Comparison of ENCODE assay signal across 8 cellular contexts in the genomic region with DNA sequence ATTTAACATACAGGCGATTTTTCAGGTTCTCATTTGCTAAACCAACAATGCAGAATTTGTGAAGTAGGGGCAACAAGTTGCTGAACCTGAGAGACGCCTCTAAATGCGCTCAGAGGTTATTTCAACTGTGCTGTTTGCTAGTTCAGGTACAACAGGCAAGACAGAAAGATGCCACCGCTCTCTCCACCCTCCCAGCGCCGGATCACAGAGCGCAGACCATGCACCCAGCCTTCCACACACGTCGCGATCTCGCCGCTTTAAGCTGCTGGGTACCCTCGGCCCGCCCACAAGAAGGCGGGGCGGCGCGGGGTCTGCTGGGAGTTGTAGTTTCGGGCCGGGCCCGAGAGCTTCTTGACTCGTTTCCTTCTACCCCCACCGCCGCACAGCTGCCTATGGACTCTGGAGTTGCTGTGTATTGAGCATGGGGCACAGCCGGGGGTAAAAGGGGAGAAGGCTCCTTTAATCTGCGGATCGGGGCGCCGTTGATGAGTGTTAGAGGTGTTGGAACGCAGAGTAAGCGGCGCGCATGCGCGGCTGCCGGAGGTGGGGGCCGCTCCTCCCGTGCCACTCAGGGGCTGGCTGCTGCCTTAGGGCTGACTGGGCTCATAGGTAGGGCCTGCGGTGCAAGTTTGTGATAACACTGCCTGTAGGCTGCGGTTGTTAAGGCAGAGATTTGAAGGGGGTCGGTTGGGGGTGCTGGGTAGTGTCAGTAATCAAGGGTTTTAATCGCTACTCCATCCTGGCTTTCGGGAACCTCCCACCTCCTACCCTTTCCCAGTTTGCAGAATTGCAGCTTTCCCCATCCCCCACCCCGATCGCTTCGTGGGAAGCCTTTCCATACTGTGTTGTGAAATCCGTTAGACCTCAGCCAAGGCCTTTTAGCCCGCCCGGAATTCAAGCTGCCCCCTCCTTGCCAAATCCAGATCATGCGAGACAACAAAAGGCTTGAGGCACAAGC. TPM values are rescaled to one million over a fixed set of nuclear protein-coding genes. Genes with fewer than 3 reads are reported as not detected.
DNase-seq lines count a peak whose midpoint lies in the region; ATAC-seq and TF ChIP-seq lines count a peak whose summit lies in the region.

No MANE protein-coding gene starts in this region.

- no peaks in the 10 kb centered on the region for H3K9me3 ChIP-seq in cardiac muscle cell (ENCODE audit: low read depth)
- H3K9me3 ChIP-seq in trophoblast cell (ENCODE audit: insufficient read depth, low read depth, low read length): no peaks in the 10 kb centered on the region
- no peaks in the 10 kb centered on the region for H3K9me3 ChIP-seq in tibial artery

- peak overlapping the region; percentile 82 for H2AFZ ChIP-seq in trophoblast cell (ENCODE audit: insufficient read depth, low read length, poor library complexity)

- H2BK120ac ChIP-seq in trophoblast cell (ENCODE audit: insufficient read depth, low read length, poor library complexity): peak overlapping the region; percentile 94

- peak overlapping the region; percentile 90 for H2BK12ac ChIP-seq in trophoblast cell (ENCODE audit: low read length)

- H3K79me2 ChIP-seq in trophoblast cell (ENCODE audit: control insufficient read depth, insufficient read depth, low read length, poor library complexity): peaks cover 1% of the 10 kb centered on the region

- DNase-seq in GM10266 (ENCODE audit: extremely low spot score): peak; percentile 79
- peak; percentile 73 for DNase-seq in NCI-H128 (lab: John Stamatoyannopoulos, UW; ENCODE audit: unreplicated experiment)
- peak; percentile 77 to 89 for DNase-seq in SW 1271 (lab: John Stamatoyannopoulos, UW)
- peak; percentile 89 for DNase-seq in activated naive CD8-positive, alpha-beta T cell treated with anti-CD3 and anti-CD28 coated beads, Interleukin-2, amount 50 U/mL, for 24 hours
- peak; percentile 93 to 98 for DNase-seq in cardiac muscle cell (ENCODE audit: low read depth in 1 of 2, low spot score in 1 of 2)
- peak; percentile 88 to 89 for DNase-seq in trophoblast cell
- peak; percentile 91 to 96 for DNase-seq in tibial artery

- peak overlapping the region; percentile 94 for H3K9ac ChIP-seq in trophoblast cell (ENCODE audit: low read length)

- intact Hi-C loops in tibial artery (cut with DNase I; ENCODE audit: low total_unique reads): loop anchor here (1.0 kb wide), 1 partner anchor 40 kb away; the partner anchor contains the start of gene ABCA1

- H3K4me3 ChIP-seq in cardiac muscle cell (peak overlapping the region; percentile 74), trophoblast cell (ENCODE audit: low read depth, low read length) (peak overlapping the region; percentile 88), tibial artery (peak overlapping the region; percentile 64 to 74)

- peak overlapping the region; percentile 57 for H3K4ac ChIP-seq in trophoblast cell (ENCODE audit: low read depth, low read length)

- H3K27ac ChIP-seq in cardiac muscle cell (peak overlapping the region; percentile 98), trophoblast cell (ENCODE audit: low read depth, low read length) (peak overlapping the region; percentile 68), tibial artery (peak overlapping the region; percentile 94 to 96)

- H3K4me3 Mint-ChIP-seq in activated naive CD8-positive, alpha-beta T cell treated with anti-CD3 and anti-CD28 coated beads, Interleukin-2, amount 50 U/mL, for 24 hours: peak overlapping the region; percentile 88

- no CpG with 5 or more reads among the region's 50 CpGs for WGBS in trophoblast cell (ENCODE audit: extremely low coverage, insufficient coverage, insufficient read length)

- no peaks in the 10 kb centered on the region for H3K36me3 Mint-ChIP-seq in activated naive CD8-positive, alpha-beta T cell treated with anti-CD3 and anti-CD28 coated beads, Interleukin-2, amount 50 U/mL, for 24 hours (ENCODE audit: low read depth)

- H4K12ac ChIP-seq in trophoblast cell (ENCODE audit: low read depth, low read length): peak overlapping the region; percentile 70

- H3K36me3 ChIP-seq in cardiac muscle cell (no peaks in the 10 kb centered on the region), trophoblast cell (ENCODE audit: control insufficient read depth in 1 of 2, insufficient read depth in 2 of 2, low read length in 2 of 2) (no peaks in the 10 kb centered on the region), tibial artery (no peaks in the 10 kb centered on the region)

- peaks cover 5% of the 10 kb centered on the region for H3K4me1 ChIP-seq in cardiac muscle cell (ENCODE audit: low read depth)
- peaks cover 14 to 16% of the 10 kb centered on the region in 2 experiments for H3K4me1 ChIP-seq in trophoblast cell (ENCODE audit: control insufficient read depth in 1 of 2, insufficient read depth in 2 of 2, low read length in 2 of 2)
- peaks cover 0 to 28% (median 11%) of the 10 kb centered on the region in 4 donors for H3K4me1 ChIP-seq in tibial artery

- H3K79me1 ChIP-seq in trophoblast cell (ENCODE audit: low read length): peaks cover 7% of the 10 kb centered on the region

- peak; percentile 100 for ATAC-seq in HG02678 (IDR thresholded peaks at IDR 0.05; ENCODE audit: unreplicated experiment)
- peak; percentile 96 for ATAC-seq in activated naive CD8-positive, alpha-beta T cell treated with anti-CD3 and anti-CD28 coated beads, Interleukin-2, amount 50 U/mL, for 24 hours

- H4K91ac ChIP-seq in trophoblast cell (ENCODE audit: low read depth, low read length): peak overlapping the region; percentile 72

- peak overlapping the region; percentile 71 for H3K14ac ChIP-seq in trophoblast cell (ENCODE audit: low read length)

- peak overlapping the region; percentile 96 for H3K18ac ChIP-seq in trophoblast cell (ENCODE audit: low read length)

- no peak overlapping the region for H3K23ac ChIP-seq in trophoblast cell (ENCODE audit: low read length)

- H2AK5ac ChIP-seq in trophoblast cell (ENCODE audit: low read length): no peak overlapping the region

- peak overlapping the region; percentile 90 for H3K4me2 ChIP-seq in trophoblast cell (ENCODE audit: low read length)

- peak overlapping the region; percentile 77 for H4K8ac ChIP-seq in trophoblast cell (ENCODE audit: low read depth, low read length)

- TF ChIP-seq CTCF in GM10266 (IDR thresholded peaks at IDR 0.05; ENCODE audit: control insufficient read depth, insufficient read depth, low read depth, missing control alignments) (no peak), cardiac muscle cell (IDR thresholded peaks at IDR 0.05; ENCODE audit: low read depth, low read length) (no peak), tibial artery (IDR thresholded peaks at IDR 0.05) (no peak)

- peaks cover 11% of the 10 kb centered on the region for H3K27me3 Mint-ChIP-seq in activated naive CD8-positive, alpha-beta T cell treated with anti-CD3 and anti-CD28 coated beads, Interleukin-2, amount 50 U/mL, for 24 hours

- peak overlapping the region; percentile 97 for H2BK5ac ChIP-seq in trophoblast cell (ENCODE audit: low read depth, low read length, poor library complexity)

- peak overlapping the region; percentile 83 for H3K27ac Mint-ChIP-seq in activated naive CD8-positive, alpha-beta T cell treated with anti-CD3 and anti-CD28 coated beads, Interleukin-2, amount 50 U/mL, for 24 hours

- H3K27me3 ChIP-seq in cardiac muscle cell: no peaks in the 10 kb centered on the region
- no peaks in the 10 kb centered on the region for H3K27me3 ChIP-seq in trophoblast cell (ENCODE audit: insufficient read depth, low read length)
- H3K27me3 ChIP-seq in tibial artery: no peaks in the 10 kb centered on the region

- H3K9me3 Mint-ChIP-seq in activated naive CD8-positive, alpha-beta T cell treated with anti-CD3 and anti-CD28 coated beads, Interleukin-2, amount 50 U/mL, for 24 hours: no peaks in the 10 kb centered on the region

- H3K4me1 Mint-ChIP-seq in activated naive CD8-positive, alpha-beta T cell treated with anti-CD3 and anti-CD28 coated beads, Interleukin-2, amount 50 U/mL, for 24 hours: peaks cover 10% of the 10 kb centered on the region

RNA-seq across cellular contexts. Expression of gene ABCA1, which starts 40.3 kb away (rescaled TPM):
- 12.6 and 23.0 TPM in 2 replicates for total RNA-seq in cardiac muscle cell
- polyA plus RNA-seq in cardiac muscle cell: 2.5 and 6.7 TPM in 2 replicates
- 4.9 and 5.1 TPM in 2 replicates for polyA plus RNA-seq in trophoblast cell (2013)

Comparison
In these comparisons a context has a peak if more than half of its experiments do, and no peak if none do; other contexts are left out.
1. Peak in every context shown above with its lines: DNase-seq, ATAC-seq, H3K4me3 ChIP-seq and H3K27ac ChIP-seq.